ENCODE assay signal across 19 cellular contexts in the genomic region with DNA sequence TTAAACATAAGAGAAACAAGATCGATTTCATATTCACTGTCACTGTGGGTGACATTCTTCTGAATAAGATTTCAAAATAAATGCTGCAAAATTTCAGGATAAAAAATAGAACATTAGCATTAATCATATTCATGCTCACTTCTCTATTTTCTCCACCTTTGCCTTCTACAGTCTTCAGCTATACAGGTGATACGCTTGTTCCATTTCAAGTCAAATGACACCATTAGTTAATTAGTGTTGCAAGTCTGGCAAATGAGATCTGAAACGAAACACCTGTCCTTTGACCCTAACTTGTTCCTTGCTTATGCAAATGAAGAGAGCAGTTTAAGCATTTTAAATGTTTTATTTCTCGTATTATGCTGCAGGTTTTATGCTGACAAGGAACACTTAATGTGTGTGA.
DNase-seq lines count a peak whose midpoint lies in the region; ATAC-seq lines count a peak whose summit lies in the region.
"Had no signal": no experiment of that assay in that cellular context is flagged by ENCODE, and none has a peak within 500 bp of the region (broad histone marks: within the 10 kb centered on the region; RNA-seq: fewer than 3 reads in every experiment).

No MANE protein-coding gene starts in this region.

- DNase-seq in NCI-H1092 (lab: John Stamatoyannopoulos, UW) (no peak), islet precursor cell (no peak), GDM1 (lab: John Stamatoyannopoulos, UW) (no peak)
- DNase-seq: CD4-positive, CD25-positive, alpha-beta regulatory T cell; GM23248; H7; KBM-7; MV-4-11; NCI-H1105 treated with DMSO at 0.1 percent for 48 hours; NCI-H1694; NCI-H2029 treated with DMSO at 0.1 percent for 48 hours; NCI-H2227 treated with DMSO at 0.1 percent for 48 hours; NCI-H69; SHP77 treated with DMSO at 0.1 percent for 48 hours had no signal

- ATAC-seq in GM18858 (IDR thresholded peaks at IDR 0.05; ENCODE audit: unreplicated experiment) (peak; percentile 31), GM19395 (IDR thresholded peaks at IDR 0.05; ENCODE audit: unreplicated experiment) (peak; percentile 47), HG03457 (IDR thresholded peaks at IDR 0.05; ENCODE audit: unreplicated experiment) (peak; percentile 59), HG02759 (IDR thresholded peaks at IDR 0.05; ENCODE audit: unreplicated experiment) (no peak)
- ATAC-seq: Panc1 had no signal
